In the genomic region with DNA sequence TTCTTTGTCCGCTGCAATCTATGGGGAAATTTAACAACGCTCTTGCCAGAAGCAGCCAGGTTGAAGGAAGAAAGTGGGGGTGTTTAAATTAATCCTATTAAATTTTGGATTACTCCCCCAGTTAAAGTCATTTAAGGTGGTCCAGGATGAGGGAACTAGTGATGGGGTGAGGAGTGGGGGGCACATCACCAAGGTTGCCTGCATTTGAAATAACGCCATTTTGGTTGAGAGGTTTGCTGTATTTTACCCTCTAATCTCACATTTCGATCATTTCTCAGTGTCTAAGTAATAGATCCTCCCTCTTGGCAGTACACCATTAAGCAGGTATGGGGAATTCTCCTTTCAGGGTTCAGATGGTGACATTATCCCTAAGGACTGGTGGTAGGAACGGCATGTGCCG, we compare ENCODE assay signal across 1 cellular context.
TF ChIP-seq lines count a peak whose summit lies in the region.

No MANE protein-coding gene starts in this region.

TF ChIP-seq in HepG2, 621 proteins besides CTCF, POLR2A, EP300 and RAD21 (continued from another document):
- TF ChIP-seq PRDM15 (CRISPR knock-in tag; IDR thresholded peaks at IDR 0.05), result no peak
- TF ChIP-seq EED (CRISPR knock-in tag; IDR thresholded peaks at IDR 0.05), result no peak
- TF ChIP-seq ZNF234 (CRISPR knock-in tag; conservative IDR thresholded peaks at IDR 0.05), result no peak
